In genomic region chr6:24719125-24719931, GRCh38 we compare ENCODE assay signal across 8 cellular contexts. TPM values are rescaled to one million over a fixed set of nuclear protein-coding genes. Genes with fewer than 3 reads are reported as not detected.
A peak's percentile ranks its signal among the peaks of the same experiment; 100 is the strongest.
DNase-seq lines count a peak whose midpoint lies in the region; ATAC-seq, FAIRE-seq and TF ChIP-seq lines count a peak whose summit lies in the region.

Gene C6orf62, minus strand, starts transcription at chr6:24719154. Its CDS starts 486 bp downstream, at chr6:24718668.

- peak within 1 kb of the TSS; percentile 93 for H3K4me2 ChIP-seq in K562 (ENCODE audit: insufficient read depth, low read length)

- peak; percentile 59; the same call in 1 of the 2 replicates for TF ChIP-seq POLR2A in K562 (conservative IDR thresholded peaks at IDR 0.05)

- ATAC-seq in K562 (peak; percentile 56), GM19324 (IDR thresholded peaks at IDR 0.05; ENCODE audit: low FRiP score, unreplicated experiment) (no peak), GM21381 (IDR thresholded peaks at IDR 0.05; ENCODE audit: unreplicated experiment) (no peak)

- intact Hi-C loops in T-helper 2 cell treated with Interferon-gamma antibody and Interleukin-4, amounts not matched to agents 100 ng/mL and 5 ng/mL, for 36 hours (cut with micrococcal nuclease): loop anchor here (2.0 to 5.0 kb wide), 2 partner anchors 47 to 298 kb away; no protein-coding TSS in a partner anchor
- intact Hi-C loops in K562 (cut with micrococcal nuclease): loop anchor here (2.0 kb wide), 1 partner anchor 53 kb away; the partner anchor contains the start of genes ACOT13 and TDP2

- H3K9ac ChIP-seq in K562 (ENCODE audit: insufficient read depth in 1 of 2, low read depth in 2 of 2, low read length in 2 of 2) (peak within 1 kb of the TSS; percentile 97 to 99), iPS-18a (ENCODE audit: low read length) (peak within 1 kb of the TSS; percentile 99), skeletal muscle tissue (ENCODE audit: low read depth in 1 of 3, low read length in 3 of 3) (peak within 1 kb of the TSS; percentile 99 to 100 (median 100))

- H4K20me1 ChIP-seq in K562 (replicated peaks; ENCODE audit: control insufficient read depth, insufficient read depth, low read length): peaks cover 28% of the 10 kb centered on the region

- peaks cover 63% of the 10 kb centered on the region for H3K79me2 ChIP-seq in K562 (ENCODE audit: control insufficient read depth, insufficient read depth, low read length)

- in situ Hi-C loops in K562 (cut with MboI): no loop called here

- no TSS peak for BruUV-seq in K562 (replicated peaks; lab: Mats Ljungman, UMichigan)

- no peaks in the 10 kb centered on the region for H3K27me3 ChIP-seq in GM06990 (replicated peaks; ENCODE audit: control insufficient read depth, insufficient read depth, low read length)
- H3K27me3 ChIP-seq in K562 (ENCODE audit: control insufficient read depth in 2 of 2, insufficient read depth in 2 of 2, low read length in 2 of 2): no peaks in the 10 kb centered on the region
- H3K27me3 ChIP-seq in iPS-18a (ENCODE audit: control insufficient read depth, insufficient read depth, low read length): no peaks in the 10 kb centered on the region
- no peaks in the 10 kb centered on the region for H3K27me3 ChIP-seq in skeletal muscle tissue (ENCODE audit: control insufficient read depth in 3 of 3, insufficient read depth in 3 of 3, low read length in 3 of 3)

- H3K4me1 ChIP-seq in K562 (replicated peaks in 1 of 2; ENCODE audit: control insufficient read depth in 2 of 2, insufficient read depth in 2 of 2, low read length in 2 of 2): peaks cover 6 to 17% of the 10 kb centered on the region in 2 experiments; a peak in 3 of 5 replicates
- H3K4me1 ChIP-seq in iPS-18a (ENCODE audit: control insufficient read depth, low read depth, low read length): peaks cover 15% of the 10 kb centered on the region
- peaks cover 22 to 36% (median 23%) of the 10 kb centered on the region in 3 donors for H3K4me1 ChIP-seq in skeletal muscle tissue (ENCODE audit: control insufficient read depth in 3 of 3, insufficient read depth in 3 of 3, low read length in 3 of 3)

- peaks cover 6% of the 10 kb centered on the region for H3K36me3 ChIP-seq in GM06990 (ENCODE audit: control insufficient read depth, insufficient read depth, low read length)
- peaks cover 50% of the 10 kb centered on the region for H3K36me3 ChIP-seq in K562 (ENCODE audit: control insufficient read depth, insufficient read depth, low read length)
- H3K36me3 ChIP-seq in iPS-18a (ENCODE audit: control insufficient read depth, low read depth, low read length): peaks cover 33% of the 10 kb centered on the region
- H3K36me3 ChIP-seq in skeletal muscle tissue (ENCODE audit: control insufficient read depth in 3 of 3, insufficient read depth in 3 of 3, low read length in 3 of 3): peaks cover 9 to 18% (median 14%) of the 10 kb centered on the region in 3 donors

- TF ChIP-seq EP300 in K562 (IDR thresholded peaks at IDR 0.05; ENCODE audit: low read length): no peak

- peak; percentile 32 for FAIRE-seq in K562 (lab: Jason Lieb, UNC)

- no peak within 1 kb of the TSS for H2AFZ ChIP-seq in K562 (ENCODE audit: low read depth, low read length)

- CTCF ChIA-PET in K562 (lab: Yijun Ruan, JAX; ENCODE audit: low intra/inter-chr PET ratio): interaction anchor here (0.6 kb wide), 1 partner anchor 330 kb away, joined by 6 read pairs; no protein-coding TSS in a partner anchor

- POLR2A ChIA-PET in K562 (lab: Yijun Ruan, JAX): interaction anchor here (0.6 to 3.4 kb wide), 18 partner anchors 8 to 286 kb away, joined by 3 to 45 read pairs (median 5); partner anchors contain the start of genes ACOT13, GMNN and TDP2

- peak within 1 kb of the TSS; percentile 76 for H3K4me3 ChIP-seq in GM06990 (replicated peaks; ENCODE audit: low read depth, low read length)
- H3K4me3 ChIP-seq in K562: peak within 1 kb of the TSS; percentile 94
- H3K4me3 ChIP-seq in iPS-18a (ENCODE audit: low read length): peak within 1 kb of the TSS; percentile 98
- H3K4me3 ChIP-seq in skeletal muscle tissue (ENCODE audit: low read length in 3 of 3): peak within 1 kb of the TSS; percentile 83 to 97 (median 91)

- TF ChIP-seq CTCF in GM06990 (IDR thresholded peaks at IDR 0.05; ENCODE audit: insufficient read depth, low read length, poor library complexity, severe bottlenecking) (no peak), K562 (IDR thresholded peaks at IDR 0.05 in 2 of 3, conservative IDR thresholded peaks at IDR 0.05 in 1 of 3; ENCODE audit: insufficient read depth in 2 of 3, low read depth in 1 of 3, low read length in 3 of 3) (no peak)

- H3K27ac ChIP-seq in K562 (ENCODE audit: extremely low read depth, low read depth, low read length): peak within 1 kb of the TSS; percentile 97
- H3K27ac ChIP-seq in iPS-18a (ENCODE audit: low read length): peak within 1 kb of the TSS; percentile 87
- peak within 1 kb of the TSS; percentile 100 for H3K27ac ChIP-seq in skeletal muscle tissue (ENCODE audit: low read depth, low read length)

- no peak for TF ChIP-seq RAD21 in K562 (CRISPR knock-in tag; conservative IDR thresholded peaks at IDR 0.05 in 1 of 2, IDR thresholded peaks at IDR 0.05 in 1 of 2)

- peaks cover 4% of the 10 kb centered on the region for H3K9me1 ChIP-seq in K562 (ENCODE audit: control insufficient read depth, insufficient read depth, low read length)

- no peaks in the 10 kb centered on the region; the same call in 1 of the 2 replicates for H3K9me3 ChIP-seq in K562 (replicated peaks; ENCODE audit: control insufficient read depth, insufficient read depth, low read depth, low read length)
- H3K9me3 ChIP-seq in iPS-18a (ENCODE audit: control insufficient read depth, low read depth, low read length): no peaks in the 10 kb centered on the region
- no peaks in the 10 kb centered on the region for H3K9me3 ChIP-seq in skeletal muscle tissue (ENCODE audit: control insufficient read depth in 3 of 3, low read length in 3 of 3)

- 1% methylated on average over 23 of the region's 24 CpGs for WGBS in K562 (ENCODE audit: insufficient coverage, low coverage, missing lambda C conversion rate)

- peak; percentile 47 for DNase-seq in GM06990 (ENCODE audit: extremely low read depth, insufficient read length)
- DNase-seq in HK-2 (ENCODE audit: unreplicated experiment): peak; percentile 43
- DNase-seq in K562 (ENCODE audit: extremely low read depth in 1 of 4, low spot score in 3 of 4): peak in 3 of 4 experiments; percentile 20 to 65 (median 58)

TF ChIP-seq in K562, 482 proteins besides CTCF, POLR2A, EP300 and RAD21 (continues in another document):
- TF ChIP-seq ZC3H8 (IDR thresholded peaks at IDR 0.05) (no peak), CEBPG (CRISPR knock-in tag; IDR thresholded peaks at IDR 0.05) (no peak), CEBPG (tag; conservative IDR thresholded peaks at IDR 0.05 in 1 of 2, IDR thresholded peaks at IDR 0.05 in 1 of 2) (no peak), TCFL5 (CRISPR knock-in tag; conservative IDR thresholded peaks at IDR 0.05) (no peak), ZNF224 (CRISPR knock-in tag; IDR thresholded peaks at IDR 0.05) (no peak), TCF7L2 (IDR thresholded peaks at IDR 0.05; ENCODE audit: low read depth, low read length) (no peak), ZC3H4 (CRISPR knock-in tag; IDR thresholded peaks at IDR 0.05; ENCODE audit: borderline replicate concordance) (no peak), SMARCA4 (IDR thresholded peaks at IDR 0.05) (peak; percentile 35), TAF9B (IDR thresholded peaks at IDR 0.05; ENCODE audit: partially characterized antibody) (no peak), ZNF445 (CRISPR knock-in tag; IDR thresholded peaks at IDR 0.05; ENCODE audit: low read depth) (no peak)

RNA-seq across cellular contexts. Expression of gene C6orf62, which starts in this region (rescaled TPM):
- total RNA-seq in T-helper 2 cell treated with Interferon-gamma antibody and Interleukin-4, amounts not matched to agents 100 ng/mL and 5 ng/mL, for 36 hours: 125 and 126 TPM in 2 replicates
- total RNA-seq in K562 (2011; cell fraction: chromatin; rRNA removed; ENCODE audit: low replicate concordance): 43.5 and 83.8 TPM in 2 replicates
- total RNA-seq in K562 (2011; cell fraction: nucleolus; rRNA removed): 36.7 and 38.0 TPM in 2 replicates
- 66.0 and 93.1 TPM in 2 replicates for total RNA-seq in K562 (2011; cell fraction: nucleoplasm; rRNA removed)
- total RNA-seq in K562 (2014; rRNA removed): 48.5 and 52.9 TPM in 2 replicates
- 110 and 124 TPM in 2 replicates for total RNA-seq in K562 (2014; rRNA removed; fragmentation: Illumina TruSeq; extraction: Trizol)
- 111 and 113 TPM in 2 replicates for total RNA-seq in K562 (2015; rRNA removed; fragmentation: Illumina TruSeq; extraction: Trizol)
- total RNA-seq in K562 (2021): 113 and 117 TPM in 2 replicates
- 76.7 and 105 TPM in 2 replicates for polyA plus RNA-seq in K562 (2011; rRNA removed)
- 37.7 and 38.4 TPM in 2 replicates for polyA plus RNA-seq in K562 (2011; cell fraction: cytosol; rRNA removed)
- polyA plus RNA-seq in K562 (2011; cell fraction: nucleus; rRNA removed): 55.2 and 65.3 TPM in 2 replicates
- 55.2 and 66.1 TPM in 2 replicates for polyA plus RNA-seq in K562 (2012)
- 86.2 and 111 TPM in 2 replicates for polyA plus RNA-seq in K562 (2014; fragmentation: Illumina TruSeq; extraction: Trizol)
- 100 to 1,000 TPM; 355 to 579 TPM for polyA plus RNA-seq in K562 (2014; fragmentation: Nextera tagmentation; extraction: Ambion mirVana)
- polyA plus RNA-seq in K562 (2014; rRNA removed): 56.8 and 65.6 TPM in 2 replicates
- 117 and 150 TPM in 2 replicates for polyA minus RNA-seq in K562 (2011; rRNA and poly(A)+ RNA removed)
- 41.9 and 92.5 TPM in 2 replicates for polyA minus RNA-seq in K562 (2011; cell fraction: cytosol; rRNA and poly(A)+ RNA removed)
- 37.2 and 54.4 TPM in 2 replicates for polyA minus RNA-seq in K562 (2011; cell fraction: nucleus; rRNA and poly(A)+ RNA removed)
- total RNA-seq in skeletal muscle tissue: 41.2 TPM
